Comparison of ENCODE assay signal across 35 cellular contexts in the genomic region with DNA sequence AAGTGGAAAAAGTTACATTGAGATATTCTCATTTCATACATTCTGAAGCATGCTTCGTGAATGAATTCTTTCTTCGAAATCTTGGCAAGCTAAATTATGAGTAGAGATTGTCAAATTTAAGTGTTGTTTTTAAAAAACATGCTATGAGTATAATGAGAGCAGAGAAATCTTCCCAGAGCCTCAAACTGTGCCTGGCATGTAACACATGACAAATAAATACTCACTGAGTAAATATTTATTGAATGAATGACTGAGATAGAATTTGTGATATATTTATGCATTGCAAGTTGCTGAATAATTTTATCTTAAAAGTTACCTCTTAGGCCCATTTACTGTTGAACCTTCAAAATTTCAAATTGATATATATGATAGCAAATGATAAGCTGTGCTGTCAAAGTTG.
"Had no signal": no experiment of that assay in that cellular context is flagged by ENCODE, and none has a peak within 500 bp of the region (broad histone marks: within the 10 kb centered on the region; RNA-seq: fewer than 3 reads in every experiment).

No MANE protein-coding gene starts in this region.

- H3K4me3 ChIP-seq: MG63 had no signal

- H3K36me3 ChIP-seq: MG63 had no signal

- H3K27me3 ChIP-seq: MG63 had no signal

- H3K9me3 ChIP-seq: MG63 had no signal

- DNase-seq: Karpas-422, Kasumi-1, MG63, MM.1S, MV-4-11, NCI-H1048, NCI-H1092, NCI-H1092 treated with DMSO at 0.1 percent for 48 hours, NCI-H1105, NCI-H1105 treated with DMSO at 0.1 percent for 48 hours, NCI-H1417, NCI-H1417 treated with DMSO at 0.1 percent for 48 hours, NCI-H1436, NCI-H1436 treated with DMSO at 0.1 percent for 48 hours, NCI-H146, NCI-H1694, NCI-H1694 treated with DMSO at 0.1 percent for 48 hours, NCI-H187, NCI-H187 treated with DMSO at 0.1 percent for 48 hours, NCI-H1930, NCI-H2029, NCI-H2029 treated with DMSO at 0.1 percent for 48 hours, NCI-H2081, NCI-H2081 treated with DMSO at 0.1 percent for 48 hours, NCI-H2107, NCI-H2171, NCI-H2171 treated with DMSO at 0.1 percent for 48 hours, NCI-H2227 treated with DMSO at 0.1 percent for 48 hours, NCI-H226, NCI-H345, NCI-H446, NCI-H446 treated with DMSO at 0.1 percent for 48 hours, NCI-H510A, NCI-H510A treated with DMSO at 0.1 percent for 48 hours, NCI-H524 had no signal
